25 cellular contexts compared by ENCODE assay signal in genomic region chr6:9044426-9044825, GRCh38.
"Had no signal": no experiment of that assay in that cellular context is flagged by ENCODE, and none has a peak within 500 bp of the region (broad histone marks: within the 10 kb centered on the region; RNA-seq: fewer than 3 reads in every experiment).

No MANE protein-coding gene starts in this region.

- H3K27me3 ChIP-seq: neural progenitor cell, neutrophil, ovary, right atrium auricular region, right lobe of liver, tibial nerve, uterus had no signal

- H3K9me3 ChIP-seq: neutrophil, ovary, right atrium auricular region, right lobe of liver, tibial nerve, uterus had no signal

- H3K27ac ChIP-seq: left ventricle myocardium inferior, neural progenitor cell, neutrophil, ovary, right atrium auricular region, right lobe of liver, tibial nerve, uterus had no signal

- DNase-seq: hypothalamus; immature natural killer cell; left ventricle myocardium inferior; mesendoderm; naive B cell; natural killer cell; nephron progenitor cell; occipital lobe; ovary; right lobe of liver; stimulated activated CD4-positive, alpha-beta T cell treated with anti-CD3 and anti-CD28 coated beads, Interleukin-1b, Interleukin-23, amount 100 ng/mL, for 48 hours; stimulated activated CD4-positive, alpha-beta T cell treated with anti-CD3 and anti-CD28 coated beads, Interleukin-2, amount 100 ng/mL, for 48 hours; stimulated activated CD4-positive, alpha-beta T cell treated with anti-CD3 and anti-CD28 coated beads, Interleukin-4, amount 100 ng/mL, for 4 hours; stimulated activated CD8-positive, alpha-beta memory T cell treated with anti-CD3 and anti-CD28 coated beads, Interleukin-4, amount 100 ng/mL, for 48 hours; stimulated activated naive CD4-positive, alpha-beta T cell treated with Interleukin-2 at 50 U/mL for 16 hours; stimulated activated naive CD8-positive, alpha-beta T cell treated with anti-CD3 and anti-CD28 coated beads, Interleukin-15, amount 100 ng/mL, for 72 hours; substantia nigra; uterus had no signal

- FAIRE-seq: islet of Langerhans had no signal

- H3K36me3 ChIP-seq: left ventricle myocardium inferior, neural progenitor cell, neutrophil, ovary, right atrium auricular region, right lobe of liver, tibial nerve, uterus had no signal

- H3K4me3 ChIP-seq: left ventricle myocardium inferior, lung, neural progenitor cell, ovary, right atrium auricular region, right lobe of liver, smooth muscle cell, tibial nerve, uterus had no signal

- H3K4me1 ChIP-seq: left ventricle myocardium inferior, neural progenitor cell, right atrium auricular region, right lobe of liver, tibial nerve, uterus had no signal
